Comparison of ENCODE assay signal across 20 cellular contexts in the genomic region with DNA sequence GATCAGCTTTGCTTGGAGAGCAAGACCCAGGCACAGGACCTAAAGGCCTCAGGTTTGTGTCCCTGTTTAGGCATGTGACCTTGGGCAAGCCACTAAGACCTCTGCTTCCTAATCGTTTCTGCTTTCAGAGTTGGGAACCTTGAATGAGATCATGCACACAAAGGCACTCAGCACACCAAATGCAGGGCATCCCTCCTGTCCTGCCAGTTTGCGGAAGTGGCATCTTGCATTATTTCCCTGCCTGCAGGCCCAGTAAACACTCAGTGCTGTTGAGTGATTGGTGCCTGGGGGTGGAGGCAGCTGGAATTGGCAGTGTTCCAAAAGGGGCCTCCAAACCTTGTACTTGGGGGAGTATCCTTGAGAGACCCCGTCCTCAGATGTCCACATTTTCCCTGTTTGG.
"Had no signal": no experiment of that assay in that cellular context is flagged by ENCODE, and none has a peak within 500 bp of the region (broad histone marks: within the 10 kb centered on the region; RNA-seq: fewer than 3 reads in every experiment).

No MANE protein-coding gene starts in this region.

- H3K4me3 ChIP-seq: coronary artery, dorsolateral prefrontal cortex, gastrocnemius medialis, left ventricle myocardium inferior, mucosa of descending colon, ovary, skin epidermis, thoracic aorta had no signal

- H3K4me3 Mint-ChIP-seq: activated CD4-positive, alpha-beta memory T cell treated with anti-CD3 and anti-CD28 coated beads, Interleukin-2, amount 10 ng/mL, durations not matched to agents 7 days and 5 days; activated CD4-positive, alpha-beta T cell treated with anti-CD3 and anti-CD28 coated beads, Interleukin-2, amount 10 ng/mL, durations not matched to agents 7 days and 5 days; activated T-cell treated with anti-CD3 and anti-CD28 coated beads, Interleukin-2, amount 50 U/mL, for 4 hours; activated T-helper 17 cell treated with anti-CD3 and anti-CD28 coated beads, Interleukin-2, amount 50 U/mL, for 72 hours; natural killer cell treated with Interleukin-12 subunit alpha and Interleukin-12 subunit beta and Interleukin-15 and Interleukin-18, amount 100 ng/mL, for 72 hours; stimulated activated effector memory CD8-positive, alpha-beta T cell treated with anti-CD3 and anti-CD28 coated beads, Interleukin-12 subunit alpha, Interleukin-12 subunit beta, amount 100 ng/mL, for 72 hours; stimulated activated naive CD8-positive, alpha-beta T cell treated with anti-CD3 and anti-CD28 coated beads, Interleukin-15, Interleukin-2, amounts not matched to agents 100 ng/mL and 50 ng/mL, for 24 hours had no signal

- H3K9me3 Mint-ChIP-seq: activated CD4-positive, alpha-beta memory T cell treated with anti-CD3 and anti-CD28 coated beads, Interleukin-2, amount 10 ng/mL, durations not matched to agents 7 days and 5 days; activated CD4-positive, alpha-beta T cell treated with anti-CD3 and anti-CD28 coated beads, Interleukin-2, amount 10 ng/mL, durations not matched to agents 7 days and 5 days; activated T-cell treated with anti-CD3 and anti-CD28 coated beads, Interleukin-2, amount 50 U/mL, for 4 hours; activated T-helper 17 cell treated with anti-CD3 and anti-CD28 coated beads, Interleukin-2, amount 50 U/mL, for 72 hours; natural killer cell treated with Interleukin-12 subunit alpha and Interleukin-12 subunit beta and Interleukin-15 and Interleukin-18, amount 100 ng/mL, for 72 hours; stimulated activated effector memory CD8-positive, alpha-beta T cell treated with anti-CD3 and anti-CD28 coated beads, Interleukin-12 subunit alpha, Interleukin-12 subunit beta, amount 100 ng/mL, for 72 hours; stimulated activated naive CD8-positive, alpha-beta T cell treated with anti-CD3 and anti-CD28 coated beads, Interleukin-15, Interleukin-2, amounts not matched to agents 100 ng/mL and 50 ng/mL, for 24 hours had no signal

- H3K9me3 ChIP-seq: gastrocnemius medialis, left ventricle myocardium inferior, mucosa of descending colon, neutrophil, ovary, thoracic aorta had no signal

- H3K27ac ChIP-seq: brain microvascular endothelial cell, coronary artery, dorsolateral prefrontal cortex, gastrocnemius medialis, left ventricle myocardium inferior, neutrophil, ovary, skin epidermis, thoracic aorta, WERI-Rb-1 had no signal

- H3K36me3 ChIP-seq: brain microvascular endothelial cell, gastrocnemius medialis, left ventricle myocardium inferior, neutrophil, ovary, thoracic aorta, WERI-Rb-1 had no signal

- H3K27ac Mint-ChIP-seq: activated CD4-positive, alpha-beta memory T cell treated with anti-CD3 and anti-CD28 coated beads, Interleukin-2, amount 10 ng/mL, durations not matched to agents 7 days and 5 days; activated CD4-positive, alpha-beta T cell treated with anti-CD3 and anti-CD28 coated beads, Interleukin-2, amount 10 ng/mL, durations not matched to agents 7 days and 5 days; activated T-helper 17 cell treated with anti-CD3 and anti-CD28 coated beads, Interleukin-2, amount 50 U/mL, for 72 hours; natural killer cell treated with Interleukin-12 subunit alpha and Interleukin-12 subunit beta and Interleukin-15 and Interleukin-18, amount 100 ng/mL, for 72 hours; progenitor cell of endocrine pancreas; stimulated activated effector memory CD8-positive, alpha-beta T cell treated with anti-CD3 and anti-CD28 coated beads, Interleukin-12 subunit alpha, Interleukin-12 subunit beta, amount 100 ng/mL, for 72 hours; stimulated activated naive CD8-positive, alpha-beta T cell treated with anti-CD3 and anti-CD28 coated beads, Interleukin-15, Interleukin-2, amounts not matched to agents 100 ng/mL and 50 ng/mL, for 24 hours had no signal

- H3K27me3 ChIP-seq: dorsolateral prefrontal cortex, ovary had no signal

- H3K4me1 Mint-ChIP-seq: activated CD4-positive, alpha-beta memory T cell treated with anti-CD3 and anti-CD28 coated beads, Interleukin-2, amount 10 ng/mL, durations not matched to agents 7 days and 5 days; activated CD4-positive, alpha-beta T cell treated with anti-CD3 and anti-CD28 coated beads, Interleukin-2, amount 10 ng/mL, durations not matched to agents 7 days and 5 days; activated T-helper 17 cell treated with anti-CD3 and anti-CD28 coated beads, Interleukin-2, amount 50 U/mL, for 72 hours; stimulated activated effector memory CD8-positive, alpha-beta T cell treated with anti-CD3 and anti-CD28 coated beads, Interleukin-12 subunit alpha, Interleukin-12 subunit beta, amount 100 ng/mL, for 72 hours had no signal

- DNase-seq: amniotic stem cell had no signal

- H3K36me3 Mint-ChIP-seq: natural killer cell treated with Interleukin-12 subunit alpha and Interleukin-12 subunit beta and Interleukin-15 and Interleukin-18, amount 100 ng/mL, for 72 hours; stimulated activated effector memory CD8-positive, alpha-beta T cell treated with anti-CD3 and anti-CD28 coated beads, Interleukin-12 subunit alpha, Interleukin-12 subunit beta, amount 100 ng/mL, for 72 hours had no signal
